Comparison of ENCODE assay signal across 8 cellular contexts in the genomic region with DNA sequence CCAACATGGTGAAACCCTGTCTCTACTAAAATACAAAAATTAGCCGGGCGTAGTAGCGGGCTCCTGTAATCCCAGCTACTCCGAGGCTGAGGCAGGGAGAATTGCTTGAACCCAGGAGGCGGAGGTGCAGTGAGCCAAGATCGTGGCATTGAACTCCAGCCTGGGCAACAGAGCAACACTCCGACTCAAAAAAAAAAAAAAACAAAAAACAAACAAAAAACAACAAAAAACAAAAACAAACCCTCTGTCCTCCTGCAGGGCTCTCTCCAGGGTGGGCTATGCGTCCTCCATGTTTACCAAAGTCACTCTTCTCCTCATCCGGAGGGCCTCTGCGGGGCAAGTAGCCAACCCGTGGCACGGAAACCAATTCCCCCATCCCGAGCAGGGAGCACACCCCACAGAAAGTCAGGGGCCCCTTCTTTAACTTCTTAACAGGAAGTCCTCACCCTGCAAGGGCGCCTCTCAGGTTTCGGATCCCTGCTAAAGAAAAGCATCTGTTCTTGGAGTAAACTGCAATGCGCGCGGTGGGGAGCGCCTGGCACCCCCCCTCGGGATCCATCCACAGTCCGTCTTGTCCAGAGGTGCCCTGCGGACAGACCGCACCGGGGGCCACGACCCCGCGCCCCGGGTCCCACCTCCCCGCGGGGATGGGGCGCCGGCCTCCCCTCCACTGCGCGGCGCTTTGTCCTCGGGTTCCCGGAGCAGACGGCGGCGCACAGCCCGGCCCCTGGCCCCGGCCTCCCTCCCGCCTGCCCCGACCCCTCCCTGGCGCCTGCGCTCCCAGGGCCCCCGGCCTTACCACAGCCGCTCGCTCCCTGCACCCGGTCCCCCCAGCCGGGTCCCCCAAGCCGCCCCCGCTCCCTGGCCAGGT. TPM values are rescaled to one million over a fixed set of nuclear protein-coding genes. Genes with fewer than 3 reads are reported as not detected.
DNase-seq lines count a peak whose midpoint lies in the region; ATAC-seq and TF ChIP-seq lines count a peak whose summit lies in the region.

No MANE protein-coding gene starts in this region.

- no peaks in the 10 kb centered on the region for H3F3A ChIP-seq in PC-3 (ENCODE audit: low read length, unreplicated experiment)

- BruUV-seq in HCT116 (replicated peaks; lab: Mats Ljungman, UMichigan), result no TSS peak
- BruUV-seq in PC-3 (replicated peaks; lab: Mats Ljungman, UMichigan), result no TSS peak

- H3K79me2 ChIP-seq in HCT116 (ENCODE audit: insufficient read depth, low read length), result peaks cover 44% of the 10 kb centered on the region
- peaks cover 22% of the 10 kb centered on the region for H3K79me2 ChIP-seq in PC-3 (ENCODE audit: low read length)

- no peak for TF ChIP-seq CTCF in HCT116 (IDR thresholded peaks at IDR 0.05 in 2 of 3, conservative IDR thresholded peaks at IDR 0.05 in 1 of 3; ENCODE audit: borderline replicate concordance in 1 of 3, insufficient read depth in 1 of 3, low read depth in 2 of 3, low read length in 2 of 3)
- TF ChIP-seq CTCF in PC-3 (conservative IDR thresholded peaks at IDR 0.05; ENCODE audit: low read depth, low read length), result no peak
- TF ChIP-seq CTCF in cardiac muscle cell (IDR thresholded peaks at IDR 0.05; ENCODE audit: low read depth, low read length), result no peak
- no peak for TF ChIP-seq CTCF in progenitor cell of endocrine pancreas (IDR thresholded peaks at IDR 0.05; ENCODE audit: unreplicated experiment)

- H3K27ac ChIP-seq in HCT116 (ENCODE audit: low read depth, low read length) (peak overlapping the region; percentile 99), PC-3 (ENCODE audit: low read length) (no peak overlapping the region), cardiac muscle cell (peak overlapping the region; percentile 92)

- H2AFZ ChIP-seq in HCT116 (ENCODE audit: low read depth, low read length, poor library complexity, severe bottlenecking), result no peak overlapping the region
- H2AFZ ChIP-seq in PC-3 (ENCODE audit: low read length), result peak overlapping the region; percentile 76

- CTCF ChIA-PET in HCT116 (lab: Charles Lee) (interaction anchor here (0.7 kb wide), 1 partner anchor 1641 kb away, joined by 4 read pairs; no protein-coding TSS in a partner anchor), PC-3 (lab: Charles Lee) (no interaction called here)

- peak overlapping the region; percentile 82 for H3K9ac ChIP-seq in HCT116 (ENCODE audit: low read length)
- peak overlapping the region; percentile 50; the same call in 1 of the 2 replicates for H3K9ac ChIP-seq in PC-3 (ENCODE audit: low read length)

- H3K27ac Mint-ChIP-seq in activated naive CD8-positive, alpha-beta T cell treated with anti-CD3 and anti-CD28 coated beads for 36 hours, result peak overlapping the region; percentile 94
- H3K27ac Mint-ChIP-seq in progenitor cell of endocrine pancreas, result peak overlapping the region; percentile 91

- peaks cover 20 to 27% of the 10 kb centered on the region in 2 experiments for H3K4me1 ChIP-seq in HCT116 (ENCODE audit: control insufficient read depth in 1 of 2, insufficient read depth in 2 of 2, low read length in 2 of 2)
- H3K4me1 ChIP-seq in PC-3 (ENCODE audit: insufficient read depth, low read length), result peaks cover 5% of the 10 kb centered on the region
- H3K4me1 ChIP-seq in cardiac muscle cell (ENCODE audit: low read depth), result peaks cover 25% of the 10 kb centered on the region

- intact Hi-C loops in HCT116 (cut with micrococcal nuclease), result loop anchor here (5.0 kb wide), 1 partner anchor 175 kb away; no protein-coding TSS in a partner anchor
- intact Hi-C loops in PC-3 (cut with micrococcal nuclease), result no loop called here

- POLR2A ChIA-PET in HCT116 (lab: Charles Lee), result no interaction called here
- POLR2A ChIA-PET in PC-3 (lab: Charles Lee; ENCODE audit: unreplicated experiment), result no interaction called here

- DNase-seq in D341Med (ENCODE audit: low spot score) (peak; percentile 86), HCT116 (ENCODE audit: low read depth, low spot score) (no peak), PC-3 (peak; percentile 5), cardiac muscle cell (ENCODE audit: low read depth in 1 of 2, low spot score in 1 of 2) (peak; percentile 36 to 66), progenitor cell of endocrine pancreas (ENCODE audit: low spot score, unreplicated experiment) (peak; percentile 29), NCI-H1092 treated with DMSO at 0.1 percent for 48 hours (lab: John Stamatoyannopoulos, UW) (no peak)
- DNase-seq in activated naive CD8-positive, alpha-beta T cell treated with anti-CD3 and anti-CD28 coated beads for 36 hours, result peak; percentile 47

- H3K9me3 ChIP-seq in HCT116 (ENCODE audit: control insufficient read depth in 1 of 2, insufficient read depth in 1 of 2, low read depth in 1 of 2, low read length in 2 of 2) (no peaks in the 10 kb centered on the region), PC-3 (ENCODE audit: low read length) (no peaks in the 10 kb centered on the region), cardiac muscle cell (ENCODE audit: low read depth) (no peaks in the 10 kb centered on the region)

- no peak for TF ChIP-seq POLR2A in HCT116 (IDR thresholded peaks at IDR 0.05; ENCODE audit: borderline replicate concordance, extremely low read depth, insufficient read depth, insufficient read length)

- ATAC-seq in HCT116, result peak; percentile 23
- peak; percentile 53 for ATAC-seq in PC-3
- no peak for ATAC-seq in HG03175 (IDR thresholded peaks at IDR 0.05; ENCODE audit: unreplicated experiment)

- H3K4me2 ChIP-seq in HCT116 (ENCODE audit: low read length), result peak overlapping the region; percentile 98
- H3K4me2 ChIP-seq in PC-3 (ENCODE audit: low read length), result peak overlapping the region; percentile 94

- no peak for TF ChIP-seq RAD21 in HCT116 (IDR thresholded peaks at IDR 0.05; ENCODE audit: low read depth)

- peaks cover 43% of the 10 kb centered on the region for H3K4me1 Mint-ChIP-seq in activated naive CD8-positive, alpha-beta T cell treated with anti-CD3 and anti-CD28 coated beads for 36 hours
- peaks cover 25% of the 10 kb centered on the region for H3K4me1 Mint-ChIP-seq in progenitor cell of endocrine pancreas (ENCODE audit: low read depth)

- no peaks in the 10 kb centered on the region for H3K9me3 Mint-ChIP-seq in activated naive CD8-positive, alpha-beta T cell treated with anti-CD3 and anti-CD28 coated beads for 36 hours
- H3K9me3 Mint-ChIP-seq in progenitor cell of endocrine pancreas (ENCODE audit: low read depth), result no peaks in the 10 kb centered on the region

- peaks cover 6% of the 10 kb centered on the region for H3K36me3 Mint-ChIP-seq in activated naive CD8-positive, alpha-beta T cell treated with anti-CD3 and anti-CD28 coated beads for 36 hours
- H3K36me3 Mint-ChIP-seq in progenitor cell of endocrine pancreas (ENCODE audit: insufficient read depth), result no peaks in the 10 kb centered on the region

- no peaks in the 10 kb centered on the region for H3K27me3 Mint-ChIP-seq in activated naive CD8-positive, alpha-beta T cell treated with anti-CD3 and anti-CD28 coated beads for 36 hours
- H3K27me3 Mint-ChIP-seq in progenitor cell of endocrine pancreas, result no peaks in the 10 kb centered on the region

- H4K20me1 ChIP-seq in HCT116 (ENCODE audit: insufficient read depth) (no peaks in the 10 kb centered on the region), PC-3 (ENCODE audit: low read length) (no peaks in the 10 kb centered on the region)

- H3K4me3 Mint-ChIP-seq in activated naive CD8-positive, alpha-beta T cell treated with anti-CD3 and anti-CD28 coated beads for 36 hours, result peak overlapping the region; percentile 100
- H3K4me3 Mint-ChIP-seq in progenitor cell of endocrine pancreas (ENCODE audit: low read depth), result peak overlapping the region; percentile 85

- RAD21 ChIA-PET in HCT116 (lab: Charles Lee; ENCODE audit: low non-redundant PET in 1 of 2, low total read pairs in 2 of 2, uncharacterized antibody in 2 of 2, unreplicated experiment in 2 of 2), result interaction anchor here in 1 of 2 experiments (0.7 kb wide), 1 partner anchor 49 kb away, joined by 5 read pairs; no protein-coding TSS in a partner anchor

- H3K27me3 ChIP-seq in HCT116 (ENCODE audit: insufficient read depth, low read length) (no peaks in the 10 kb centered on the region), PC-3 (ENCODE audit: low read length) (no peaks in the 10 kb centered on the region), cardiac muscle cell (no peaks in the 10 kb centered on the region)

- peak overlapping the region; percentile 72 to 75 for H3K4me3 ChIP-seq in HCT116 (replicated peaks in 1 of 2; ENCODE audit: low read depth in 1 of 2, low read length in 2 of 2)
- H3K4me3 ChIP-seq in PC-3 (ENCODE audit: low read length), result peak overlapping the region; percentile 69
- peak overlapping the region; percentile 61 for H3K4me3 ChIP-seq in cardiac muscle cell

- H3K9me2 ChIP-seq in HCT116 (ENCODE audit: insufficient read depth), result no peaks in the 10 kb centered on the region
- no peaks in the 10 kb centered on the region for H3K9me2 ChIP-seq in PC-3 (replicated peaks; ENCODE audit: low read length)

- H3K36me3 ChIP-seq in HCT116 (ENCODE audit: control insufficient read depth in 1 of 2, insufficient read depth in 2 of 2, low read length in 2 of 2) (no peaks in the 10 kb centered on the region), PC-3 (ENCODE audit: low read depth, low read length) (no peaks in the 10 kb centered on the region), cardiac muscle cell (no peaks in the 10 kb centered on the region)

RNA-seq across cellular contexts. Expression of gene CERK, which starts 0.7 kb away (rescaled TPM):
- 35.0 TPM for total RNA-seq in HCT116 (2021; ENCODE audit: unreplicated experiment)
- polyA plus RNA-seq in HCT116 (2012), result 24.9 and 28.5 TPM in 2 replicates
- total RNA-seq in PC-3 (2014; rRNA removed), result 21.6 and 24.1 TPM in 2 replicates
- total RNA-seq in activated naive CD8-positive, alpha-beta T cell treated with anti-CD3 and anti-CD28 coated beads for 36 hours, result 10 to 100 TPM; 38.1 to 41.3 TPM
- 65.4 and 74.9 TPM in 2 replicates for total RNA-seq in cardiac muscle cell
- polyA plus RNA-seq in cardiac muscle cell, result 37.2 and 53.7 TPM in 2 replicates
- 59.2 and 62.0 TPM in 2 replicates for total RNA-seq in progenitor cell of endocrine pancreas

RNA-seq across cellular contexts. Expression of gene TBC1D22A, which starts 25.1 kb away (rescaled TPM):
- total RNA-seq in HCT116 (2021; ENCODE audit: unreplicated experiment) (20.9 TPM), PC-3 (2014; rRNA removed) (12.2 and 14.3 TPM in 2 replicates), cardiac muscle cell (16.2 and 16.6 TPM in 2 replicates), progenitor cell of endocrine pancreas (23.2 and 24.2 TPM in 2 replicates)
- polyA plus RNA-seq in HCT116 (2012), result 18.6 and 19.1 TPM in 2 replicates
- 10 to 100 TPM; 42.1 to 42.4 TPM for total RNA-seq in activated naive CD8-positive, alpha-beta T cell treated with anti-CD3 and anti-CD28 coated beads for 36 hours
- polyA plus RNA-seq in cardiac muscle cell, result 15.2 and 18.5 TPM in 2 replicates

Comparison
In these comparisons a context has a peak if more than half of its experiments do, and no peak if none do; other contexts are left out.
1. DNase-seq: peak in D341Med (single experiment), PC-3 (single experiment), activated naive CD8-positive, alpha-beta T cell treated with anti-CD3 and anti-CD28 coated beads for 36 hours (single experiment), cardiac muscle cell (2 of 2) and progenitor cell of endocrine pancreas (single experiment); none in HCT116 (single experiment) and NCI-H1092 treated with DMSO at 0.1 percent for 48 hours (single experiment).
2. Peak in every context shown above with its lines, with median percentiles within 50 percentile points of each other: H3K4me3 ChIP-seq.